Comparison of ENCODE assay signal across 1 cellular context in genomic region chr5:34538026-34538672, GRCh38.
TF ChIP-seq lines count a peak whose summit lies in the region.

No MANE protein-coding gene starts in this region.

TF ChIP-seq in K562, 482 proteins besides CTCF, POLR2A, EP300 and RAD21 (continued from another document and continues in another):
- no peak for TF ChIP-seq TAF1 (IDR thresholded peaks at IDR 0.05; ENCODE audit: control insufficient read depth, extremely low read depth, insufficient read depth, low read length, severe bottlenecking)
- TF ChIP-seq HNRNPK (IDR thresholded peaks at IDR 0.05; ENCODE audit: low read depth, low read length, poor library complexity, severe bottlenecking), result no peak
- no peak for TF ChIP-seq ZNF274 (IDR thresholded peaks at IDR 0.05; ENCODE audit: borderline replicate concordance, low read depth, low read length)
- TF ChIP-seq, protein P1, sequence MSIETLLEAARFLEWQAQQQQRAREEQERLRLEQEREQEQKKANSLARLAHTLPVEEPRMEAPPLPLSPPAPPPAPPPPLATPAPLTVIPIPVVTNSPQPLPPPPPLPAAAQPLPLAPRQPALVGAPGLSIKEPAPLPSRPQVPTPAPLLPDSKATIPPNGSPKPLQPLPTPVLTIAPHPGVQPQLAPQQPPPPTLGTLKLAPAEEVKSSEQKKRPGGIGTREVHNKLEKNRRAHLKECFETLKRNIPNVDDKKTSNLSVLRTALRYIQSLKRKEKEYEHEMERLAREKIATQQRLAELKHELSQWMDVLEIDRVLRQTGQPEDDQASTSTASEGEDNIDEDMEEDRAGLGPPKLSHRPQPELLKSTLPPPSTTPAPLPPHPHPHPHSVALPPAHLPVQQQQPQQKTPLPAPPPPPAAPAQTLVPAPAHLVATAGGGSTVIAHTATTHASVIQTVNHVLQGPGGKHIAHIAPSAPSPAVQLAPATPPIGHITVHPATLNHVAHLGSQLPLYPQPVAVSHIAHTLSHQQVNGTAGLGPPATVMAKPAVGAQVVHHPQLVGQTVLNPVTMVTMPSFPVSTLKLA (conservative IDR thresholded peaks at IDR 0.05), result 0 out of 4 replicates have a peak, but pooled peaks of 1 of the 2 experiments have one; percentile 29
- TF ChIP-seq BMI1 (IDR thresholded peaks at IDR 0.05; ENCODE audit: low read length), result no peak
- no peak for TF ChIP-seq ZNF146 (CRISPR knock-in tag; IDR thresholded peaks at IDR 0.05; ENCODE audit: unreplicated experiment)
- no peak for TF ChIP-seq RBM14 (IDR thresholded peaks at IDR 0.05; ENCODE audit: borderline replicate concordance, insufficient read depth, low read depth, low read length)
- no peak for TF ChIP-seq EP400 (IDR thresholded peaks at IDR 0.05)
- TF ChIP-seq NR3C1 (CRISPR knock-in tag; IDR thresholded peaks at IDR 0.05), result no peak
- no peak for TF ChIP-seq SIN3A (IDR thresholded peaks at IDR 0.05; ENCODE audit: borderline replicate concordance in 2 of 2, control insufficient read depth in 1 of 2, low read depth in 2 of 2, low read length in 2 of 2)
- TF ChIP-seq FOXP4 (CRISPR knock-in tag; IDR thresholded peaks at IDR 0.05; ENCODE audit: borderline replicate concordance), result no peak
- TF ChIP-seq LCOR (CRISPR knock-in tag; IDR thresholded peaks at IDR 0.05), result 0 out of 2 replicates have a peak, but pooled peaks have one; percentile 34
- TF ChIP-seq ZNF740 (CRISPR knock-in tag; IDR thresholded peaks at IDR 0.05), result no peak
- no peak for TF ChIP-seq ZNF740 (tag; IDR thresholded peaks at IDR 0.05)
- TF ChIP-seq ZNF384 (IDR thresholded peaks at IDR 0.05; ENCODE audit: low read depth, low read length), result peak; percentile 47; the same call in 1 of the 2 replicates
- TF ChIP-seq BRD9 (IDR thresholded peaks at IDR 0.05; ENCODE audit: low read depth, partially characterized antibody), result no peak
- TF ChIP-seq ESRRA (IDR thresholded peaks at IDR 0.05; ENCODE audit: borderline replicate concordance, low read depth), result no peak
- no peak for TF ChIP-seq MXD1 (CRISPR knock-in tag; IDR thresholded peaks at IDR 0.05; ENCODE audit: borderline replicate concordance, poor library complexity, severe bottlenecking)
- no peak for TF ChIP-seq RB1 (IDR thresholded peaks at IDR 0.05; ENCODE audit: low read depth)
- no peak for TF ChIP-seq POU5F1 (IDR thresholded peaks at IDR 0.05; ENCODE audit: borderline replicate concordance, low read depth, low read length, partially characterized antibody)
- peak; percentile 65; the same call in 1 of the 2 replicates for TF ChIP-seq ARID3A (IDR thresholded peaks at IDR 0.05; ENCODE audit: borderline replicate concordance, low read depth, low read length)
- no peak for TF ChIP-seq ZHX1 (conservative IDR thresholded peaks at IDR 0.05; ENCODE audit: low read length)
- no peak for TF ChIP-seq KDM1A (IDR thresholded peaks at IDR 0.05)
- TF ChIP-seq, protein P2, sequence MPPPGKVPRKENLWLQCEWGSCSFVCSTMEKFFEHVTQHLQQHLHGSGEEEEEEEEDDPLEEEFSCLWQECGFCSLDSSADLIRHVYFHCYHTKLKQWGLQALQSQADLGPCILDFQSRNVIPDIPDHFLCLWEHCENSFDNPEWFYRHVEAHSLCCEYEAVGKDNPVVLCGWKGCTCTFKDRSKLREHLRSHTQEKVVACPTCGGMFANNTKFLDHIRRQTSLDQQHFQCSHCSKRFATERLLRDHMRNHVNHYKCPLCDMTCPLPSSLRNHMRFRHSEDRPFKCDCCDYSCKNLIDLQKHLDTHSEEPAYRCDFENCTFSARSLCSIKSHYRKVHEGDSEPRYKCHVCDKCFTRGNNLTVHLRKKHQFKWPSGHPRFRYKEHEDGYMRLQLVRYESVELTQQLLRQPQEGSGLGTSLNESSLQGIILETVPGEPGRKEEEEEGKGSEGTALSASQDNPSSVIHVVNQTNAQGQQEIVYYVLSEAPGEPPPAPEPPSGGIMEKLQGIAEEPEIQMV (tag; conservative IDR thresholded peaks at IDR 0.05; ENCODE audit: low read depth), result no peak
- no peak for TF ChIP-seq ZNF707 (CRISPR knock-in tag; conservative IDR thresholded peaks at IDR 0.05)
- no peak for TF ChIP-seq ZNF436 (CRISPR knock-in tag; IDR thresholded peaks at IDR 0.05)
- no peak for TF ChIP-seq RBM17 (IDR thresholded peaks at IDR 0.05; ENCODE audit: borderline replicate concordance, low read depth, low read length)
- TF ChIP-seq, protein P3, sequence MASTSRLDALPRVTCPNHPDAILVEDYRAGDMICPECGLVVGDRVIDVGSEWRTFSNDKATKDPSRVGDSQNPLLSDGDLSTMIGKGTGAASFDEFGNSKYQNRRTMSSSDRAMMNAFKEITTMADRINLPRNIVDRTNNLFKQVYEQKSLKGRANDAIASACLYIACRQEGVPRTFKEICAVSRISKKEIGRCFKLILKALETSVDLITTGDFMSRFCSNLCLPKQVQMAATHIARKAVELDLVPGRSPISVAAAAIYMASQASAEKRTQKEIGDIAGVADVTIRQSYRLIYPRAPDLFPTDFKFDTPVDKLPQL (IDR thresholded peaks at IDR 0.05; ENCODE audit: extremely low read depth, insufficient read length), result no peak
- TF ChIP-seq ZC3H8 (IDR thresholded peaks at IDR 0.05), result no peak
- TF ChIP-seq BDP1 (IDR thresholded peaks at IDR 0.05; ENCODE audit: insufficient read depth, insufficient read length), result no peak
- no peak for TF ChIP-seq BACH1 (tag; IDR thresholded peaks at IDR 0.05)
- no peak for TF ChIP-seq E2F5 (CRISPR knock-in tag; IDR thresholded peaks at IDR 0.05)
- TF ChIP-seq GATAD2B (IDR thresholded peaks at IDR 0.05; ENCODE audit: borderline replicate concordance), result no peak
- TF ChIP-seq IRF2 (CRISPR knock-in tag; IDR thresholded peaks at IDR 0.05), result no peak
- TF ChIP-seq, protein P4, sequence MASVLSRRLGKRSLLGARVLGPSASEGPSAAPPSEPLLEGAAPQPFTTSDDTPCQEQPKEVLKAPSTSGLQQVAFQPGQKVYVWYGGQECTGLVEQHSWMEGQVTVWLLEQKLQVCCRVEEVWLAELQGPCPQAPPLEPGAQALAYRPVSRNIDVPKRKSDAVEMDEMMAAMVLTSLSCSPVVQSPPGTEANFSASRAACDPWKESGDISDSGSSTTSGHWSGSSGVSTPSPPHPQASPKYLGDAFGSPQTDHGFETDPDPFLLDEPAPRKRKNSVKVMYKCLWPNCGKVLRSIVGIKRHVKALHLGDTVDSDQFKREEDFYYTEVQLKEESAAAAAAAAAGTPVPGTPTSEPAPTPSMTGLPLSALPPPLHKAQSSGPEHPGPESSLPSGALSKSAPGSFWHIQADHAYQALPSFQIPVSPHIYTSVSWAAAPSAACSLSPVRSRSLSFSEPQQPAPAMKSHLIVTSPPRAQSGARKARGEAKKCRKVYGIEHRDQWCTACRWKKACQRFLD (CRISPR knock-in tag; IDR thresholded peaks at IDR 0.05), result no peak
- TF ChIP-seq KDM2B (CRISPR knock-in tag; IDR thresholded peaks at IDR 0.05), result no peak
- no peak for TF ChIP-seq PHF21A (IDR thresholded peaks at IDR 0.05; ENCODE audit: borderline replicate concordance, low read depth)
- no peak for TF ChIP-seq ZNF668 (CRISPR knock-in tag; IDR thresholded peaks at IDR 0.05)
- TF ChIP-seq ZNF431 (CRISPR knock-in tag; IDR thresholded peaks at IDR 0.05), result no peak
- TF ChIP-seq, protein P5, sequence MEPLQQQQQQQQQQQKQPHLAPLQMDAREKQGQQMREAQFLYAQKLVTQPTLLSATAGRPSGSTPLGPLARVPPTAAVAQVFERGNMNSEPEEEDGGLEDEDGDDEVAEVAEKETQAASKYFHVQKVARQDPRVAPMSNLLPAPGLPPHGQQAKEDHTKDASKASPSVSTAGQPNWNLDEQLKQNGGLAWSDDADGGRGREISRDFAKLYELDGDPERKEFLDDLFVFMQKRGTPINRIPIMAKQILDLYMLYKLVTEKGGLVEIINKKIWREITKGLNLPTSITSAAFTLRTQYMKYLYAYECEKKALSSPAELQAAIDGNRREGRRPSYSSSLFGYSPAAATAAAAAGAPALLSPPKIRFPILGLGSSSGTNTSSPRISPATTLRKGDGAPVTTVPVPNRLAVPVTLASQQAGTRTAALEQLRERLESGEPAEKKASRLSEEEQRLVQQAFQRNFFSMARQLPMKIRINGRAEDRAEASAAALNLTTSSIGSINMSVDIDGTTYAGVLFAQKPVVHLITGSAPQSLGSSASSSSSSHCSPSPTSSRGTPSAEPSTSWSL (CRISPR knock-in tag; IDR thresholded peaks at IDR 0.05; ENCODE audit: borderline replicate concordance), result no peak
- no peak for TF ChIP-seq U2AF1 (optimal IDR thresholded peaks at IDR 0.05; ENCODE audit: low read depth, low read length)
- no peak for TF ChIP-seq HNRNPLL (IDR thresholded peaks at IDR 0.05; ENCODE audit: low read depth, low read length, poor library complexity, severe bottlenecking)
